ENCODE assay signal across 15 cellular contexts in genomic region chr11:66369073-66369894, GRCh38. TPM values are rescaled to one million over a fixed set of nuclear protein-coding genes. Genes with fewer than 3 reads are reported as not detected.
DNase-seq lines count a peak whose midpoint lies in the region; ATAC-seq, FAIRE-seq and TF ChIP-seq lines count a peak whose summit lies in the region.
"Had no signal": no experiment of that assay in that cellular context is flagged by ENCODE, and none has a peak within 500 bp of the region (broad histone marks: within the 10 kb centered on the region; RNA-seq: fewer than 3 reads in every experiment).

No MANE protein-coding gene starts in this region.

- H3K27ac Mint-ChIP-seq in activated CD4-positive, alpha-beta T cell treated with anti-CD3 and anti-CD28 coated beads, Interleukin-2, amount 10 ng/mL, durations not matched to agents 24 days and 14 days = no peak overlapping the region
- H3K27ac Mint-ChIP-seq in endodermal cell (peak overlapping the region; percentile 74), osteocyte (ENCODE audit: unreplicated experiment) (peak overlapping the region; percentile 87)
- H3K27ac Mint-ChIP-seq: activated T-cell treated with anti-CD3 and anti-CD28 coated beads, Interleukin-2, amount 50 U/mL, for 72 hours had no signal

- no peaks in the 10 kb centered on the region for H3K9me3 Mint-ChIP-seq in activated CD4-positive, alpha-beta T cell treated with anti-CD3 and anti-CD28 coated beads, Interleukin-2, amount 10 ng/mL, durations not matched to agents 24 days and 14 days
- H3K9me3 Mint-ChIP-seq in endodermal cell (no peaks in the 10 kb centered on the region), osteocyte (ENCODE audit: unreplicated experiment) (no peaks in the 10 kb centered on the region)
- H3K9me3 Mint-ChIP-seq: activated T-cell treated with anti-CD3 and anti-CD28 coated beads, Interleukin-2, amount 50 U/mL, for 72 hours had no signal

- H3K4me1 ChIP-seq in PC-3 (ENCODE audit: insufficient read depth, low read length) (peaks cover 25% of the 10 kb centered on the region), endodermal cell (ENCODE audit: control insufficient read depth, insufficient read depth, low read length) (no peaks in the 10 kb centered on the region), small intestine (ENCODE audit: control insufficient read depth in 2 of 2, insufficient read depth in 1 of 2, low read depth in 1 of 2, low read length in 1 of 2) (no peaks in the 10 kb centered on the region)
- H3K4me1 ChIP-seq: parathyroid adenoma had no signal

- FAIRE-seq in small intestine (lab: Jason Lieb, UNC) = no peak
- FAIRE-seq: A204.1, TTC549 had no signal

- H3K4me3 ChIP-seq in PC-3 (ENCODE audit: low read length) (peak overlapping the region; percentile 89), endodermal cell (ENCODE audit: low read length) (peak overlapping the region; percentile 95), small intestine (ENCODE audit: low read depth in 1 of 2, low read length in 2 of 2) (no peak overlapping the region)

- CTCF ChIA-PET in PC-3 (lab: Charles Lee) = no interaction called here

- BruUV-seq in PC-3 (replicated peaks; lab: Mats Ljungman, UMichigan) = no TSS peak

- H3K4me3 Mint-ChIP-seq in activated CD4-positive, alpha-beta T cell treated with anti-CD3 and anti-CD28 coated beads, Interleukin-2, amount 10 ng/mL, durations not matched to agents 24 days and 14 days = peak overlapping the region; percentile 88
- H3K4me3 Mint-ChIP-seq in endodermal cell = peak overlapping the region; percentile 91
- no peak overlapping the region for H3K4me3 Mint-ChIP-seq in osteocyte (ENCODE audit: unreplicated experiment)

- H3K9ac ChIP-seq in PC-3 (ENCODE audit: low read length) (no peak overlapping the region), endodermal cell (ENCODE audit: extremely low read depth, low read length, poor library complexity, severe bottlenecking) (no peak overlapping the region)
- H3K9ac ChIP-seq: parathyroid adenoma had no signal

- no peaks in the 10 kb centered on the region for H3K9me3 ChIP-seq in PC-3 (ENCODE audit: low read length)
- H3K9me3 ChIP-seq in endodermal cell (ENCODE audit: control insufficient read depth, low read length) = no peaks in the 10 kb centered on the region
- H3K9me3 ChIP-seq in small intestine (ENCODE audit: control insufficient read depth, low read depth) = no peaks in the 10 kb centered on the region

- H3K27me3 ChIP-seq in PC-3 (ENCODE audit: low read length) (no peaks in the 10 kb centered on the region), endodermal cell (ENCODE audit: control insufficient read depth, insufficient read depth, low read length, poor library complexity, severe bottlenecking) (no peaks in the 10 kb centered on the region), small intestine (ENCODE audit: control insufficient read depth in 2 of 2, insufficient read depth in 2 of 2, low read length in 2 of 2) (no peaks in the 10 kb centered on the region)

- WGBS in endodermal cell (ENCODE audit: insufficient coverage in 1 of 2, insufficient read length in 1 of 2), 2 experiments = 93 to 95% methylated on average over 16 to 25 of the region's 25 CpGs
- 81 to 91% (median 86%) methylated on average over 24 to 25 of the region's 25 CpGs for WGBS in small intestine, 3 donors

- H3K79me2 ChIP-seq in PC-3 (ENCODE audit: low read length) = peaks cover 32% of the 10 kb centered on the region
- H3K79me2 ChIP-seq: parathyroid adenoma had no signal

- TF ChIP-seq CTCF in PC-3 (conservative IDR thresholded peaks at IDR 0.05; ENCODE audit: low read depth, low read length) (no peak), endodermal cell (conservative IDR thresholded peaks at IDR 0.05) (no peak), osteocyte (IDR thresholded peaks at IDR 0.05) (no peak)

- H3F3A ChIP-seq in PC-3 (ENCODE audit: low read length, unreplicated experiment) = peaks cover 3% of the 10 kb centered on the region

- no peak for ATAC-seq in PC-3
- ATAC-seq: activated T-cell treated with anti-CD3 and anti-CD28 coated beads, Interleukin-2, amount 50 U/mL, for 72 hours had no signal

- no peak overlapping the region for H2AFZ ChIP-seq in PC-3 (ENCODE audit: low read length)
- H2AFZ ChIP-seq: parathyroid adenoma had no signal

- no peaks in the 10 kb centered on the region for H3K27me3 Mint-ChIP-seq in activated CD4-positive, alpha-beta T cell treated with anti-CD3 and anti-CD28 coated beads, Interleukin-2, amount 10 ng/mL, durations not matched to agents 24 days and 14 days
- no peaks in the 10 kb centered on the region for H3K27me3 Mint-ChIP-seq in endodermal cell (ENCODE audit: insufficient read depth)
- H3K27me3 Mint-ChIP-seq in osteocyte (ENCODE audit: unreplicated experiment) = peaks cover 8% of the 10 kb centered on the region

- intact Hi-C loops in activated CD4-positive, alpha-beta T cell treated with anti-CD3 and anti-CD28 coated beads, Interleukin-2, amount 10 ng/mL, durations not matched to agents 24 days and 14 days (cut with micrococcal nuclease) = no loop called here
- intact Hi-C loops in PC-3 (cut with micrococcal nuclease) = no loop called here

- DNase-seq in activated CD4-positive, alpha-beta T cell treated with anti-CD3 and anti-CD28 coated beads, Interleukin-2, amount 10 ng/mL, durations not matched to agents 24 days and 14 days = no peak
- DNase-seq in activated CD4-positive, alpha-beta T cell treated with anti-CD3 and anti-CD28 coated beads for 4 hours = no peak
- DNase-seq in PC-3 = no peak
- no peak for DNase-seq in endodermal cell
- no peak for DNase-seq in osteocyte (ENCODE audit: extremely low spot score, unreplicated experiment)
- no peak for DNase-seq in activated CD8-positive, alpha-beta memory T cell treated with anti-CD3 and anti-CD28 coated beads for 24 hours
- no peak for DNase-seq in small intestine
- DNase-seq in GOT3 (lab: John Stamatoyannopoulos, UW) = no peak
- DNase-seq: activated T-cell treated with anti-CD3 and anti-CD28 coated beads, Interleukin-2, amount 50 U/mL, for 72 hours; cerebellar nuclear complex; DMS79; MV-4-11 had no signal

- H3K4me2 ChIP-seq in PC-3 (ENCODE audit: low read length) = peak overlapping the region; percentile 97

- no peaks in the 10 kb centered on the region for H4K20me1 ChIP-seq in PC-3 (ENCODE audit: low read length)

- POLR2A ChIA-PET in PC-3 (lab: Charles Lee; ENCODE audit: unreplicated experiment) = no interaction called here

- H3K36me3 ChIP-seq in PC-3 (ENCODE audit: low read depth, low read length) (peaks cover 28% of the 10 kb centered on the region), endodermal cell (ENCODE audit: control insufficient read depth, insufficient read depth, low read length) (peaks cover 40% of the 10 kb centered on the region), small intestine (ENCODE audit: control insufficient read depth in 2 of 2, insufficient read depth in 2 of 2, low read length in 2 of 2) (no peaks in the 10 kb centered on the region)

- H3K4me1 Mint-ChIP-seq in activated CD4-positive, alpha-beta T cell treated with anti-CD3 and anti-CD28 coated beads, Interleukin-2, amount 10 ng/mL, durations not matched to agents 24 days and 14 days = peaks cover 17% of the 10 kb centered on the region
- peaks cover 20% of the 10 kb centered on the region for H3K4me1 Mint-ChIP-seq in endodermal cell
- H3K4me1 Mint-ChIP-seq in osteocyte (ENCODE audit: unreplicated experiment) = peaks cover 17% of the 10 kb centered on the region

- H3K36me3 Mint-ChIP-seq in activated CD4-positive, alpha-beta T cell treated with anti-CD3 and anti-CD28 coated beads, Interleukin-2, amount 10 ng/mL, durations not matched to agents 24 days and 14 days (ENCODE audit: low read depth) = peaks cover 14% of the 10 kb centered on the region
- H3K36me3 Mint-ChIP-seq in endodermal cell (ENCODE audit: low read depth) (peaks cover 45% of the 10 kb centered on the region), osteocyte (ENCODE audit: unreplicated experiment) (no peaks in the 10 kb centered on the region)

- H3K9me2 ChIP-seq in PC-3 (replicated peaks; ENCODE audit: low read length) = no peaks in the 10 kb centered on the region

- H3K27ac ChIP-seq in PC-3 (ENCODE audit: low read length) (no peak overlapping the region), endodermal cell (ENCODE audit: low read depth, low read length) (no peak overlapping the region), small intestine (ENCODE audit: low read depth in 1 of 2, low read length in 1 of 2) (no peak overlapping the region)
- H3K27ac ChIP-seq: parathyroid adenoma had no signal

RNA-seq across cellular contexts. Expression of gene SLC29A2, which starts 2.3 kb away (rescaled TPM):
- total RNA-seq in activated CD4-positive, alpha-beta T cell treated with anti-CD3 and anti-CD28 coated beads, Interleukin-2, amount 10 ng/mL, durations not matched to agents 24 days and 14 days = 17.4 and 18.9 TPM in 2 replicates
- total RNA-seq in PC-3 (2014; rRNA removed) (25.5 and 27.8 TPM in 2 replicates), endodermal cell (10 to 100 TPM; 30.8 to 32.4 TPM), osteocyte (2.0 and 3.6 TPM in 2 replicates)
- 22.8 TPM for polyA plus RNA-seq in endodermal cell (2013, experiment 1 of 2)
- polyA plus RNA-seq in endodermal cell (2013, experiment 2 of 2) = 21.4 TPM
- 10 to 100 TPM in 1 of 3 donors, 1 to 10 TPM in 1, under 1 TPM in 1; 0.89 to 16.2 (median 1.1) TPM for polyA plus RNA-seq in small intestine

RNA-seq across cellular contexts. Expression of gene B4GAT1, which starts 21.9 kb away (rescaled TPM):
- 10.8 and 11.1 TPM in 2 replicates for total RNA-seq in activated CD4-positive, alpha-beta T cell treated with anti-CD3 and anti-CD28 coated beads, Interleukin-2, amount 10 ng/mL, durations not matched to agents 24 days and 14 days
- 38.9 and 41.1 TPM in 2 replicates for total RNA-seq in PC-3 (2014; rRNA removed)
- total RNA-seq in endodermal cell = 10 to 100 TPM; 29.4 to 45.7 TPM
- 46.8 TPM for polyA plus RNA-seq in endodermal cell (2013, experiment 1 of 2)
- 44.7 TPM for polyA plus RNA-seq in endodermal cell (2013, experiment 2 of 2)
- total RNA-seq in osteocyte = 31.0 and 32.7 TPM in 2 replicates
- 10 to 100 TPM; 12.2 to 25.0 (median 16.5) TPM for polyA plus RNA-seq in small intestine

RNA-seq across cellular contexts. Expression of gene BRMS1, which starts 24.4 kb away (rescaled TPM):
- total RNA-seq in activated CD4-positive, alpha-beta T cell treated with anti-CD3 and anti-CD28 coated beads, Interleukin-2, amount 10 ng/mL, durations not matched to agents 24 days and 14 days = 55.6 and 58.4 TPM in 2 replicates
- total RNA-seq in PC-3 (2014; rRNA removed) (123 and 176 TPM in 2 replicates), endodermal cell (10 to 100 TPM; 38.7 to 40.3 TPM), osteocyte (32.3 and 33.4 TPM in 2 replicates)
- polyA plus RNA-seq in endodermal cell (2013, experiment 1 of 2) = 29.5 TPM
- 30.5 TPM for polyA plus RNA-seq in endodermal cell (2013, experiment 2 of 2)
- polyA plus RNA-seq in small intestine = 10 to 100 TPM; 72.2 to 77.5 (median 73.2) TPM

RNA-seq across cellular contexts. Expression of gene RIN1, which starts 33.0 kb away (rescaled TPM):
- total RNA-seq in activated CD4-positive, alpha-beta T cell treated with anti-CD3 and anti-CD28 coated beads, Interleukin-2, amount 10 ng/mL, durations not matched to agents 24 days and 14 days = 0.99 and 1.1 TPM in 2 replicates
- total RNA-seq in PC-3 (2014; rRNA removed) (41.2 and 71.8 TPM in 2 replicates), endodermal cell (1 to 10 TPM; 2.2 to 2.6 TPM), osteocyte (21.0 and 23.6 TPM in 2 replicates)
- 3.6 TPM for polyA plus RNA-seq in endodermal cell (2013, experiment 1 of 2)
- polyA plus RNA-seq in endodermal cell (2013, experiment 2 of 2) = 4.0 TPM
- 1 to 10 TPM; 5.8 to 9.6 (median 7.3) TPM for polyA plus RNA-seq in small intestine

RNA-seq across cellular contexts. Expression of gene NPAS4, which starts 51.6 kb away (rescaled TPM):
- 0.09 TPM in 1 of 2 replicates, not detected in the other for total RNA-seq in activated CD4-positive, alpha-beta T cell treated with anti-CD3 and anti-CD28 coated beads, Interleukin-2, amount 10 ng/mL, durations not matched to agents 24 days and 14 days
- total RNA-seq in PC-3 (2014; rRNA removed) (not detected in 2 replicates), endodermal cell (not detected), osteocyte (0.11 and 0.18 TPM in 2 replicates)
- 0.93 TPM for polyA plus RNA-seq in endodermal cell (2013, experiment 1 of 2)
- polyA plus RNA-seq in endodermal cell (2013, experiment 2 of 2) = 0.46 TPM
- under 1 TPM in 1 of 3 donors, not detected in 2; 0.10 TPM for polyA plus RNA-seq in small intestine
- total RNA-seq: activated T-cell treated with anti-CD3 and anti-CD28 coated beads, Interleukin-2, amount 50 U/mL, for 72 hours had no signal

Comparison
In these comparisons a context has a peak if more than half of its experiments do, and no peak if none do; other contexts are left out.
1. H3K4me3 ChIP-seq: peak in PC-3 (single experiment) and endodermal cell (single experiment); none in small intestine (0 of 2).